In the genomic region with DNA sequence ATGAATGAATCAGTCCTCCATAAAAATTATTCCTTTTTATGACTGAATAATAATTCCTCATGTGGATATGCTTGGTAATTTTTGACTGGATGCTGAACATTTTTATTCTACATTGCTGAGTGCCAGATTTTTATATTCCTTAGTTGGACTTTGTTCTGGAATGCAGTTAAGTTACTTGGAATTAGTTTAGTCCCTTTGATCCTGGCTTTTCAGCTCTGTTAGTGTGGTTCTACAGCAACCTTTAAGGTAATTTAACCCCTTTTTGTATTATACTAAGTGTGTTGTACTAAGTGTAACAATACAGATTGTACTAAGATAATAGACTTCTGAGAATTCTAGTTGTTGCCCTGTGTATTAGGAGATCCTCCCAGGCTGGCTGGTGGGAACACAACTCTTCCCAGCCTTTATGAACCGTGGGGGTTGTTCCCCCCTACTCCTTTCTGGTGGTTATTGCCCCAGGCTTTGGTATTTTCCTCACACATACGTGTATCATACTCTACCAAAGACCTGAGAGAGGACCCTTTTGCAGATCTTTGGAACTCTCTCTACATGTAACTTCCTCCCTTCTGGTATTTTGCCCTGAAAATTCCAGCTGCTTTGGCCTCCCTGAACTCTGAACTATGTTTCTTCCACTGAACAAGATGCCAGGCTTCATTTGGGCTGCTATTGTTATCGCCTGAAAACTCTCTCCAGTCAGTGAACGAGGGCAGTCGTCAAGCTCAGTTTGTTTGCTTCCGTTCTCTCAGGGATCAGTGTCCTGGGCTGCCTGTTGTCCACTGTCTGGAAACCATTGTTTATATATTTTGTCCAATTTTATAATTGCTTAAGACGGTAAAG, we compare ENCODE assay signal across 1 cellular context.
TF ChIP-seq lines count a peak whose summit lies in the region.

No MANE protein-coding gene starts in this region.

TF ChIP-seq in HepG2, 621 proteins besides CTCF, POLR2A, EP300 and RAD21 (continued from another document and continues in another):
- TF ChIP-seq TFAP4 (IDR thresholded peaks at IDR 0.05; ENCODE audit: borderline replicate concordance, low read depth) (peak; percentile 54; the same call in 1 of the 2 replicates), FOXP4 (CRISPR knock-in tag; IDR thresholded peaks at IDR 0.05) (peak; percentile 10; the same call in 1 of the 2 replicates), ZNF513 (CRISPR knock-in tag; conservative IDR thresholded peaks at IDR 0.05) (no peak), NR0B2 (CRISPR knock-in tag; IDR thresholded peaks at IDR 0.05) (no peak), MXI1 (IDR thresholded peaks at IDR 0.05; ENCODE audit: borderline replicate concordance, low read depth, low read length) (no peak), PAX8 (CRISPR knock-in tag; IDR thresholded peaks at IDR 0.05; ENCODE audit: borderline replicate concordance) (no peak), ZNF232 (CRISPR knock-in tag; IDR thresholded peaks at IDR 0.05; ENCODE audit: borderline replicate concordance) (no peak), ZNF468 (CRISPR knock-in tag; IDR thresholded peaks at IDR 0.05) (no peak), ZNF547 (CRISPR knock-in tag; IDR thresholded peaks at IDR 0.05) (no peak), GATAD2A (CRISPR knock-in tag; IDR thresholded peaks at IDR 0.05) (peak; percentile 62), ZNF20 (CRISPR knock-in tag; IDR thresholded peaks at IDR 0.05) (no peak), ZNF780A (CRISPR knock-in tag; IDR thresholded peaks at IDR 0.05) (no peak), ZBTB14 (CRISPR knock-in tag; IDR thresholded peaks at IDR 0.05) (no peak), NONO (IDR thresholded peaks at IDR 0.05) (no peak), NONO (CRISPR knock-in tag; conservative IDR thresholded peaks at IDR 0.05) (no peak), ERF (CRISPR knock-in tag; IDR thresholded peaks at IDR 0.05) (0 out of 2 replicates have a peak, but pooled peaks have one; percentile 23), DR1 (CRISPR knock-in tag; IDR thresholded peaks at IDR 0.05) (no peak), ZFP62 (CRISPR knock-in tag; IDR thresholded peaks at IDR 0.05) (no peak), MBD4 (IDR thresholded peaks at IDR 0.05; ENCODE audit: borderline replicate concordance, low read length) (no peak), SRSF9 (IDR thresholded peaks at IDR 0.05; ENCODE audit: borderline replicate concordance, insufficient read depth, low read depth, low read length, poor library complexity, severe bottlenecking) (no peak), GATAD1 (CRISPR knock-in tag; IDR thresholded peaks at IDR 0.05) (no peak), CBX1 (IDR thresholded peaks at IDR 0.05; ENCODE audit: low read depth) (no peak), RXRB (CRISPR knock-in tag; IDR thresholded peaks at IDR 0.05; ENCODE audit: borderline replicate concordance) (peak; percentile 51; the same call in 1 of the 2 replicates), USF2 (IDR thresholded peaks at IDR 0.05; ENCODE audit: low read depth, low read length) (no peak), USF2 (CRISPR knock-in tag; IDR thresholded peaks at IDR 0.05; ENCODE audit: borderline replicate concordance) (no peak), ZNF556 (CRISPR knock-in tag; IDR thresholded peaks at IDR 0.05; ENCODE audit: borderline replicate concordance) (0 out of 2 replicates have a peak, but pooled peaks have one; percentile 15), SP1 (IDR thresholded peaks at IDR 0.05) (no peak), SP1 (CRISPR knock-in tag; IDR thresholded peaks at IDR 0.05) (no peak), ZNF24 (IDR thresholded peaks at IDR 0.05) (no peak), TBX3 (IDR thresholded peaks at IDR 0.05; ENCODE audit: borderline replicate concordance) (no peak), SPEN (CRISPR knock-in tag; IDR thresholded peaks at IDR 0.05; ENCODE audit: low read depth) (no peak)
- TF ChIP-seq, protein P1, sequence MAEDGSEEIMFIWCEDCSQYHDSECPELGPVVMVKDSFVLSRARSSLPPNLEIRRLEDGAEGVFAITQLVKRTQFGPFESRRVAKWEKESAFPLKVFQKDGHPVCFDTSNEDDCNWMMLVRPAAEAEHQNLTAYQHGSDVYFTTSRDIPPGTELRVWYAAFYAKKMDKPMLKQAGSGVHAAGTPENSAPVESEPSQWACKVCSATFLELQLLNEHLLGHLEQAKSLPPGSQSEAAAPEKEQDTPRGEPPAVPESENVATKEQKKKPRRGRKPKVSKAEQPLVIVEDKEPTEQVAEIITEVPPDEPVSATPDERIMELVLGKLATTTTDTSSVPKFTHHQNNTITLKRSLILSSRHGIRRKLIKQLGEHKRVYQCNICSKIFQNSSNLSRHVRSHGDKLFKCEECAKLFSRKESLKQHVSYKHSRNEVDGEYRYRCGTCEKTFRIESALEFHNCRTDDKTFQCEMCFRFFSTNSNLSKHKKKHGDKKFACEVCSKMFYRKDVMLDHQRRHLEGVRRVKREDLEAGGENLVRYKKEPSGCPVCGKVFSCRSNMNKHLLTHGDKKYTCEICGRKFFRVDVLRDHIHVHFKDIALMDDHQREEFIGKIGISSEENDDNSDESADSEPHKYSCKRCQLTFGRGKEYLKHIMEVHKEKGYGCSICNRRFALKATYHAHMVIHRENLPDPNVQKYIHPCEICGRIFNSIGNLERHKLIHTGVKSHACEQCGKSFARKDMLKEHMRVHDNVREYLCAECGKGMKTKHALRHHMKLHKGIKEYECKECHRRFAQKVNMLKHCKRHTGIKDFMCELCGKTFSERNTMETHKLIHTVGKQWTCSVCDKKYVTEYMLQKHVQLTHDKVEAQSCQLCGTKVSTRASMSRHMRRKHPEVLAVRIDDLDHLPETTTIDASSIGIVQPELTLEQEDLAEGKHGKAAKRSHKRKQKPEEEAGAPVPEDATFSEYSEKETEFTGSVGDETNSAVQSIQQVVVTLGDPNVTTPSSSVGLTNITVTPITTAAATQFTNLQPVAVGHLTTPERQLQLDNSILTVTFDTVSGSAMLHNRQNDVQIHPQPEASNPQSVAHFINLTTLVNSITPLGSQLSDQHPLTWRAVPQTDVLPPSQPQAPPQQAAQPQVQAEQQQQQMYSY (CRISPR knock-in tag; IDR thresholded peaks at IDR 0.05): no peak
- TF ChIP-seq, protein P2, sequence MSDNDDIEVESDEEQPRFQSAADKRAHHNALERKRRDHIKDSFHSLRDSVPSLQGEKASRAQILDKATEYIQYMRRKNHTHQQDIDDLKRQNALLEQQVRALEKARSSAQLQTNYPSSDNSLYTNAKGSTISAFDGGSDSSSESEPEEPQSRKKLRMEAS (IDR thresholded peaks at IDR 0.05): no peak
- TF ChIP-seq, protein P3, sequence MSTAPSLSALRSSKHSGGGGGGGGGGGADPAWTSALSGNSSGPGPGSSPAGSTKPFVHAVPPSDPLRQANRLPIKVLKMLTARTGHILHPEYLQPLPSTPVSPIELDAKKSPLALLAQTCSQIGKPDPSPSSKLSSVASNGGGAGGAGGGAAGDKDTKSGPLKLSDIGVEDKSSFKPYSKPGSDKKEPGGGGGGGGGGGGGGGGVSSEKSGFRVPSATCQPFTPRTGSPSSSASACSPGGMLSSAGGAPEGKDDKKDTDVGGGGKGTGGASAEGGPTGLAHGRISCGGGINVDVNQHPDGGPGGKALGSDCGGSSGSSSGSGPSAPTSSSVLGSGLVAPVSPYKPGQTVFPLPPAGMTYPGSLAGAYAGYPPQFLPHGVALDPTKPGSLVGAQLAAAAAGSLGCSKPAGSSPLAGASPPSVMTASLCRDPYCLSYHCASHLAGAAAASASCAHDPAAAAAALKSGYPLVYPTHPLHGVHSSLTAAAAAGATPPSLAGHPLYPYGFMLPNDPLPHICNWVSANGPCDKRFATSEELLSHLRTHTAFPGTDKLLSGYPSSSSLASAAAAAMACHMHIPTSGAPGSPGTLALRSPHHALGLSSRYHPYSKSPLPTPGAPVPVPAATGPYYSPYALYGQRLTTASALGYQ (CRISPR knock-in tag; IDR thresholded peaks at IDR 0.05): no peak
